ENCODE assay signal across 17 cellular contexts in the genomic region with DNA sequence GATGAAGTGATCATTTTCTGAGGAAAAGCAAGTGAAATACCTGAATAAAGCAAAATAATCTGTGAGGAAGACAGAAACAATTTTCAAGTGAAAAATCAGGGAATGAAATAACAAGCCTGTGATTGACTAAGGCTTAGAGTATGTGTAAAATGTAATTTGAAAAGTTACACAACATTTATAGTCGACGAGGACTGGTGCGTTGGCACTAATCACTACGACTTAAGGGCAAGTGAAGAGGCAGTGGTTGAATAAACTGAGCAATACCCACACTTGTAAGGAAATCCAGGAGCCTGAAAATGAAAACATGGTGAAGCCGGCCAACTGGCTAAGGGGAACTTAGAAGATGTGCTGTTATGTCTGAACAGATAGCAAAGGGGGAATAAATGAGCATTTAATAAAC. TPM values are rescaled to one million over a fixed set of nuclear protein-coding genes. Genes with fewer than 3 reads are reported as not detected.
DNase-seq lines count a peak whose midpoint lies in the region; ATAC-seq and TF ChIP-seq lines count a peak whose summit lies in the region.
"Had no signal": no experiment of that assay in that cellular context is flagged by ENCODE, and none has a peak within 500 bp of the region (broad histone marks: within the 10 kb centered on the region; RNA-seq: fewer than 3 reads in every experiment).

No MANE protein-coding gene starts in this region.

- H3K36me3 ChIP-seq in right atrium auricular region: no peaks in the 10 kb centered on the region
- H3K36me3 ChIP-seq: pancreas, vagina had no signal

- ATAC-seq in foreskin keratinocyte (peak; percentile 45), GM18873 (IDR thresholded peaks at IDR 0.05; ENCODE audit: low FRiP score, unreplicated experiment) (no peak), HG02840 (IDR thresholded peaks at IDR 0.05; ENCODE audit: low FRiP score, unreplicated experiment) (no peak)
- ATAC-seq: stimulated activated memory B cell treated with anti-CD40 and anti-IgM and Interleukin-4, amounts not matched to agents 10 μg/mL and 1 μg/mL and 100 μg/mL, for 72 hours; WTC11 had no signal

- no peak overlapping the region for H3K4me3 ChIP-seq in right atrium auricular region
- H3K4me3 ChIP-seq: pancreas, vagina had no signal

- H3K27me3 ChIP-seq in foreskin keratinocyte (no peaks in the 10 kb centered on the region), right atrium auricular region (no peaks in the 10 kb centered on the region)
- H3K27me3 ChIP-seq: pancreas, vagina had no signal

- no peaks in the 10 kb centered on the region for H3K9me3 ChIP-seq in right atrium auricular region
- H3K9me3 ChIP-seq: pancreas, vagina had no signal

- no peak for TF ChIP-seq CTCF in foreskin keratinocyte (conservative IDR thresholded peaks at IDR 0.05)
- no peak for TF ChIP-seq CTCF in right atrium auricular region (IDR thresholded peaks at IDR 0.05)

- DNase-seq in A172 (ENCODE audit: low spot score) (peak; percentile 74), H4 (ENCODE audit: low spot score) (peak; percentile 44), amniotic stem cell (lab: John Stamatoyannopoulos, UW) (peak; percentile 39), foreskin keratinocyte (peak; percentile 56 to 76), NOMO-1 treated with DMSO at 0.1 percent for 48 hours (lab: John Stamatoyannopoulos, UW; ENCODE audit: unreplicated experiment) (no peak), right atrium auricular region (ENCODE audit: low spot score) (no peak)
- DNase-seq: activated T-cell treated with anti-CD3 and anti-CD28 coated beads, Interleukin-2, amount 50 U/mL, for 1 hour; AML-193; anterior cingulate cortex; NCI-H1694; pancreas; stimulated activated CD4-positive, alpha-beta T cell treated with anti-CD3 and anti-CD28 coated beads, Interleukin-4, amount 100 ng/mL, for 1 hour had no signal

- H3K4me1 ChIP-seq in foreskin keratinocyte (peaks cover 34% of the 10 kb centered on the region), right atrium auricular region (no peaks in the 10 kb centered on the region)
- H3K4me1 ChIP-seq: pancreas, vagina had no signal

- no peak overlapping the region for H3K27ac ChIP-seq in foreskin keratinocyte
- no peak overlapping the region for H3K27ac ChIP-seq in right atrium auricular region
- H3K27ac ChIP-seq: pancreas, vagina had no signal

RNA-seq across cellular contexts. Expression of a gene that starts 13.3 kb away (rescaled TPM):
- 17.3 and 24.8 TPM in 2 replicates for total RNA-seq in A172 (2014; rRNA removed; shearing (Covaris generic))
- 0.84 and 2.1 TPM in 2 replicates for total RNA-seq in H4 (2014; rRNA removed; shearing (Covaris generic))
- total RNA-seq in foreskin keratinocyte (4.3 and 4.5 TPM in 2 replicates), right atrium auricular region (10 to 100 TPM in 1 of 2 donors, 1 to 10 TPM in 1; 4.9 to 10.3 TPM)
- 5.4 and 6.1 TPM in 2 replicates for polyA plus RNA-seq in foreskin keratinocyte

RNA-seq across cellular contexts. Expression of a gene that starts 14.1 kb away (rescaled TPM):
- total RNA-seq in A172 (2014; rRNA removed; shearing (Covaris generic)): 3.2 TPM in 2 replicates
- total RNA-seq in H4 (2014; rRNA removed; shearing (Covaris generic)): 2.0 and 2.4 TPM in 2 replicates
- 1.4 and 1.9 TPM in 2 replicates for total RNA-seq in foreskin keratinocyte
- 1.2 and 1.8 TPM in 2 replicates for polyA plus RNA-seq in foreskin keratinocyte
- total RNA-seq in right atrium auricular region: 1 to 10 TPM; 3.2 to 3.9 TPM

RNA-seq across cellular contexts. Expression of a gene that starts 38.1 kb away (rescaled TPM):
- 58.0 and 70.3 TPM in 2 replicates for total RNA-seq in A172 (2014; rRNA removed; shearing (Covaris generic))
- total RNA-seq in H4 (2014; rRNA removed; shearing (Covaris generic)): 40.5 and 49.5 TPM in 2 replicates
- total RNA-seq in foreskin keratinocyte (35.6 and 37.1 TPM in 2 replicates), right atrium auricular region (10 to 100 TPM; 16.0 to 27.3 TPM)
- polyA plus RNA-seq in foreskin keratinocyte: 39.8 and 40.3 TPM in 2 replicates

RNA-seq across cellular contexts. Expression of a gene that starts 38.4 kb away (rescaled TPM):
- 150 and 194 TPM in 2 replicates for total RNA-seq in A172 (2014; rRNA removed; shearing (Covaris generic))
- total RNA-seq in H4 (2014; rRNA removed; shearing (Covaris generic)): 95.4 and 102 TPM in 2 replicates
- total RNA-seq in foreskin keratinocyte: 138 and 144 TPM in 2 replicates
- 177 and 180 TPM in 2 replicates for polyA plus RNA-seq in foreskin keratinocyte
- total RNA-seq in right atrium auricular region: 10 to 100 TPM; 55.2 to 80.9 TPM

RNA-seq across cellular contexts. Expression of a gene that starts 41.8 kb away (rescaled TPM):
- total RNA-seq in A172 (2014; rRNA removed; shearing (Covaris generic)): 0.17 TPM in 1 of 2 replicates, not detected in the other
- total RNA-seq in H4 (2014; rRNA removed; shearing (Covaris generic)): not detected in 2 replicates
- total RNA-seq in foreskin keratinocyte (2.5 and 4.2 TPM in 2 replicates), right atrium auricular region (not detected)
- 2.2 and 3.1 TPM in 2 replicates for polyA plus RNA-seq in foreskin keratinocyte

Comparison
In these comparisons a context has a peak if more than half of its experiments do, and no peak if none do; other contexts are left out.
1. DNase-seq: peak in A172 (single experiment), H4 (single experiment), amniotic stem cell (single experiment) and foreskin keratinocyte (2 of 2); none in NOMO-1 treated with DMSO at 0.1 percent for 48 hours (single experiment) and right atrium auricular region (single experiment).